Comparison of ENCODE assay signal across 29 cellular contexts in genomic region chr1:166139735-166140134, GRCh38. TPM values are rescaled to one million over a fixed set of nuclear protein-coding genes. Genes with fewer than 3 reads are reported as not detected.
"Had no signal": no experiment of that assay in that cellular context is flagged by ENCODE, and none has a peak within 500 bp of the region (broad histone marks: within the 10 kb centered on the region; RNA-seq: fewer than 3 reads in every experiment).

No MANE protein-coding gene starts in this region.

- H3K9me3 ChIP-seq: ascending aorta, SJCRH30 had no signal

- H3K9me3 Mint-ChIP-seq: activated CD4-positive, alpha-beta T cell treated with anti-CD3 and anti-CD28 coated beads, Interleukin-2, amount 10 ng/mL, durations not matched to agents 7 days and 5 days; activated naive CD8-positive, alpha-beta T cell treated with anti-CD3 and anti-CD28 coated beads for 36 hours had no signal

- H3K4me1 ChIP-seq: ascending aorta had no signal

- H3K36me3 Mint-ChIP-seq: activated naive CD8-positive, alpha-beta T cell treated with anti-CD3 and anti-CD28 coated beads for 36 hours had no signal

- H3K27ac ChIP-seq: ascending aorta, cardiac muscle cell, SJCRH30, SK-N-MC had no signal

- ATAC-seq: activated CD4-positive, alpha-beta T cell treated with anti-CD3 and anti-CD28 coated beads for 36 hours; activated CD4-positive, CD25-positive, alpha-beta regulatory T cell treated with anti-CD3 and anti-CD28 coated beads, Interleukin-2, amount 50 U/mL, for 24 hours; Panc1 had no signal

- H3K4me1 Mint-ChIP-seq: activated CD4-positive, alpha-beta T cell treated with anti-CD3 and anti-CD28 coated beads for 36 hours; activated CD4-positive, alpha-beta T cell treated with anti-CD3 and anti-CD28 coated beads, Interleukin-2, amount 10 ng/mL, durations not matched to agents 7 days and 5 days; activated naive CD8-positive, alpha-beta T cell treated with anti-CD3 and anti-CD28 coated beads for 36 hours had no signal

- H3K4me3 Mint-ChIP-seq: activated CD4-positive, alpha-beta T cell treated with anti-CD3 and anti-CD28 coated beads for 36 hours; activated CD4-positive, alpha-beta T cell treated with anti-CD3 and anti-CD28 coated beads, Interleukin-2, amount 10 ng/mL, durations not matched to agents 7 days and 5 days; activated naive CD8-positive, alpha-beta T cell treated with anti-CD3 and anti-CD28 coated beads for 36 hours had no signal

- H3K4me3 ChIP-seq: ascending aorta, cardiac muscle cell, SJCRH30, SK-N-MC had no signal

- H3K27ac Mint-ChIP-seq: activated CD4-positive, alpha-beta T cell treated with anti-CD3 and anti-CD28 coated beads for 36 hours; activated CD4-positive, alpha-beta T cell treated with anti-CD3 and anti-CD28 coated beads, Interleukin-2, amount 10 ng/mL, durations not matched to agents 7 days and 5 days; activated naive CD8-positive, alpha-beta T cell treated with anti-CD3 and anti-CD28 coated beads for 36 hours had no signal

- DNase-seq: activated CD4-positive, alpha-beta T cell treated with anti-CD3 and anti-CD28 coated beads for 36 hours; activated CD4-positive, alpha-beta T cell treated with anti-CD3 and anti-CD28 coated beads, Interleukin-2, amount 10 ng/mL, durations not matched to agents 7 days and 5 days; activated CD4-positive, alpha-beta T cell treated with anti-CD3 and anti-CD28 coated beads, Interleukin-2, amount 50 U/mL, for 48 hours; activated CD8-positive, alpha-beta memory T cell treated with anti-CD3 and anti-CD28 coated beads, Interleukin-2, amount 50 U/mL, for 48 hours; activated effector memory CD4-positive, alpha-beta T cell treated with Interleukin-2 at 50 U/mL for 16 hours; activated naive CD4-positive, alpha-beta T cell treated with anti-CD3 and anti-CD28 coated beads, Interleukin-2, amount 50 U/mL, for 16 hours; activated naive CD8-positive, alpha-beta T cell treated with anti-CD3 and anti-CD28 coated beads for 36 hours; activated T-cell treated with anti-CD3 and anti-CD28 coated beads, Interleukin-2, amount 50 U/mL, for 48 hours; amniotic stem cell; Karpas-422; KBM-7; NCI-H1105; NCI-H1417 treated with DMSO at 0.1 percent for 48 hours; NCI-H187 treated with DMSO at 0.1 percent for 48 hours; NCI-H2081; NCI-H2171 treated with DMSO at 0.1 percent for 48 hours; NCI-H2227 treated with DMSO at 0.1 percent for 48 hours; NCI-H446 treated with DMSO at 0.1 percent for 48 hours; NCI-H524; NCI-H69; NCI-H82; SHP77; SJCRH30; T1000 had no signal

- H3K36me3 ChIP-seq: ascending aorta, cardiac muscle cell, SJCRH30 had no signal

- H3K27me3 ChIP-seq: ascending aorta, cardiac muscle cell, SJCRH30 had no signal

RNA-seq across cellular contexts. Expression of gene FAM78B, which starts 27.1 kb away (rescaled TPM):
- total RNA-seq: ascending aorta had no signal
